ENCODE assay signal across 16 cellular contexts in the genomic region with DNA sequence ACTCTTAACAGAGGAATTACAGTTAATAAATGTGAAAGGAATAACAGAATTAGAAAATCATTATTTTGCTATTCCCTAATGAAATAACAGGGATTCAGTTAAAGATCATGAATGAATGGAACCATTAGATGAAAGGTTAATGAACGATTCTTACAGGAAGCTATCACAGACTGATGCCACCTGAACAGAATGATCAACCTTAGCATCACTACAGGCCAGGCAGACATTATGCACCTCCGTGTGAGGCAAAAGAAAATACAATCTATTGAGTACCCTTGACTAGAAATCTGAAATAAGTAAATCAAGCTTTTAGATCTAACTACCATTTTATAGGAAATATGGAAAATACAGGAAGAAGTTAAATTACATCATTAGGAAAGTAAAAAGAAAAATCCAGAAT.
"Had no signal": no experiment of that assay in that cellular context is flagged by ENCODE, and none has a peak within 500 bp of the region (broad histone marks: within the 10 kb centered on the region; RNA-seq: fewer than 3 reads in every experiment).

No MANE protein-coding gene starts in this region.

- H3K27me3 Mint-ChIP-seq: activated B cell treated with CpG ODN at 0.5 μM for 24 hours; activated CD4-positive, alpha-beta T cell treated with anti-CD3 and anti-CD28 coated beads, Interleukin-2, amount 10 ng/mL, durations not matched to agents 7 days and 5 days; brain had no signal

- H3K4me1 ChIP-seq: testis had no signal

- H3K4me2 ChIP-seq: neural progenitor cell had no signal

- H3K9me3 ChIP-seq: heart left ventricle, pancreas, sigmoid colon, spleen, stomach, testis had no signal

- H3K9me3 Mint-ChIP-seq: activated B cell treated with CpG ODN at 0.5 μM for 24 hours; activated CD4-positive, alpha-beta T cell treated with anti-CD3 and anti-CD28 coated beads, Interleukin-2, amount 10 ng/mL, durations not matched to agents 7 days and 5 days; immature natural killer cell had no signal

- ATAC-seq: pancreas had no signal

- H3K36me3 ChIP-seq: heart left ventricle, neural progenitor cell, pancreas, sigmoid colon, spleen, stomach had no signal

- H3K27me3 ChIP-seq: heart left ventricle, neural progenitor cell, pancreas, sigmoid colon, spleen, stomach, testis had no signal

- H3K4me3 ChIP-seq: heart left ventricle, neural progenitor cell, pancreas, sigmoid colon, spleen, stomach, testis had no signal

- H3K27ac ChIP-seq: heart left ventricle, neural progenitor cell, pancreas, sigmoid colon, stomach, testis had no signal

- H3K4me3 Mint-ChIP-seq: activated CD4-positive, alpha-beta T cell treated with anti-CD3 and anti-CD28 coated beads, Interleukin-2, amount 10 ng/mL, durations not matched to agents 7 days and 5 days; neural progenitor cell had no signal

- DNase-seq: activated B cell treated with CpG ODN at 0.5 μM for 24 hours; activated CD4-positive, alpha-beta T cell treated with anti-CD3 and anti-CD28 coated beads, Interleukin-2, amount 10 ng/mL, durations not matched to agents 7 days and 5 days; activated CD8-positive, alpha-beta memory T cell treated with anti-CD3 and anti-CD28 coated beads for 24 hours; activated effector memory CD4-positive, alpha-beta T cell treated with Interleukin-2 at 50 U/mL for 16 hours; activated naive CD4-positive, alpha-beta T cell treated with anti-CD3 and anti-CD28 coated beads, Interleukin-2, amount 50 U/mL, for 16 hours; cerebellar nuclear complex; dermis blood vessel endothelial cell; heart left ventricle; immature natural killer cell; pancreas; sigmoid colon; spleen; stomach; testis had no signal

- H3K27ac Mint-ChIP-seq: activated CD4-positive, alpha-beta T cell treated with anti-CD3 and anti-CD28 coated beads, Interleukin-2, amount 10 ng/mL, durations not matched to agents 7 days and 5 days; brain; neural progenitor cell had no signal

- H3K36me3 Mint-ChIP-seq: immature natural killer cell had no signal
